Comparison of ENCODE assay signal across 14 cellular contexts in genomic region chr1:211282023-211282373, GRCh38. TPM values are rescaled to one million over a fixed set of nuclear protein-coding genes. Genes with fewer than 3 reads are reported as not detected.
DNase-seq lines count a peak whose midpoint lies in the region; ATAC-seq and TF ChIP-seq lines count a peak whose summit lies in the region.
"Had no signal": no experiment of that assay in that cellular context is flagged by ENCODE, and none has a peak within 500 bp of the region (broad histone marks: within the 10 kb centered on the region; RNA-seq: fewer than 3 reads in every experiment).

No MANE protein-coding gene starts in this region.

- H3K4me3 ChIP-seq in smooth muscle cell = no peak overlapping the region
- H3K4me3 ChIP-seq: A549, GM12878, GM23338 had no signal

- H3K27ac Mint-ChIP-seq in activated naive CD8-positive, alpha-beta T cell treated with anti-CD3 and anti-CD28 coated beads, Interleukin-2, amount 50 U/mL, for 24 hours = no peak overlapping the region
- H3K27ac Mint-ChIP-seq in activated naive CD8-positive, alpha-beta T cell treated with anti-CD3 and anti-CD28 coated beads for 36 hours = no peak overlapping the region
- no peak overlapping the region for H3K27ac Mint-ChIP-seq in activated T-helper 17 cell treated with anti-CD3 and anti-CD28 coated beads, Interleukin-2, amount 50 U/mL, for 72 hours
- H3K27ac Mint-ChIP-seq: GM23338 had no signal

- H3K27me3 Mint-ChIP-seq in activated naive CD8-positive, alpha-beta T cell treated with anti-CD3 and anti-CD28 coated beads, Interleukin-2, amount 50 U/mL, for 24 hours = no peaks in the 10 kb centered on the region
- no peaks in the 10 kb centered on the region for H3K27me3 Mint-ChIP-seq in activated naive CD8-positive, alpha-beta T cell treated with anti-CD3 and anti-CD28 coated beads for 36 hours
- no peaks in the 10 kb centered on the region for H3K27me3 Mint-ChIP-seq in activated T-helper 17 cell treated with anti-CD3 and anti-CD28 coated beads, Interleukin-2, amount 50 U/mL, for 72 hours
- H3K27me3 Mint-ChIP-seq: CD4-positive, alpha-beta memory T cell had no signal

- peak; percentile 17 for ATAC-seq in activated naive CD8-positive, alpha-beta T cell treated with anti-CD3 and anti-CD28 coated beads, Interleukin-2, amount 50 U/mL, for 24 hours
- ATAC-seq in activated T-helper 17 cell treated with anti-CD3 and anti-CD28 coated beads, Interleukin-2, amount 50 U/mL, for 72 hours (replicated peaks) = peak; percentile 21
- no peak for ATAC-seq in HG03175 (IDR thresholded peaks at IDR 0.05; ENCODE audit: unreplicated experiment)
- ATAC-seq in GM19467 (IDR thresholded peaks at IDR 0.05; ENCODE audit: unreplicated experiment) = no peak
- ATAC-seq: GM12878, GM23338 had no signal

- H3K4me1 ChIP-seq in smooth muscle cell (ENCODE audit: low read depth) = peaks cover 4% of the 10 kb centered on the region
- H3K4me1 ChIP-seq: BE2C had no signal

- H4K20me1 ChIP-seq in smooth muscle cell (ENCODE audit: low read depth) = peaks cover 31% of the 10 kb centered on the region

- no peak overlapping the region for H3K9ac ChIP-seq in smooth muscle cell (ENCODE audit: low read depth)

- peaks cover 4% of the 10 kb centered on the region for H3F3A ChIP-seq in smooth muscle cell (ENCODE audit: low read depth)

- no peak for TF ChIP-seq CTCF in smooth muscle cell (IDR thresholded peaks at IDR 0.05; ENCODE audit: borderline replicate concordance, insufficient read depth, poor library complexity, severe bottlenecking)

- peaks cover 10% of the 10 kb centered on the region for H3K36me3 ChIP-seq in smooth muscle cell (ENCODE audit: low read depth)

- no peaks in the 10 kb centered on the region for H3K9me3 Mint-ChIP-seq in activated naive CD8-positive, alpha-beta T cell treated with anti-CD3 and anti-CD28 coated beads, Interleukin-2, amount 50 U/mL, for 24 hours
- no peaks in the 10 kb centered on the region for H3K9me3 Mint-ChIP-seq in activated naive CD8-positive, alpha-beta T cell treated with anti-CD3 and anti-CD28 coated beads for 36 hours
- H3K9me3 Mint-ChIP-seq in activated T-helper 17 cell treated with anti-CD3 and anti-CD28 coated beads, Interleukin-2, amount 50 U/mL, for 72 hours = no peaks in the 10 kb centered on the region
- H3K9me3 Mint-ChIP-seq: CD4-positive, alpha-beta memory T cell; GM23338 had no signal

- DNase-seq in activated naive CD8-positive, alpha-beta T cell treated with anti-CD3 and anti-CD28 coated beads, Interleukin-2, amount 50 U/mL, for 24 hours = no peak
- DNase-seq in activated naive CD8-positive, alpha-beta T cell treated with anti-CD3 and anti-CD28 coated beads for 36 hours = no peak
- DNase-seq in smooth muscle cell (lab: John Stamatoyannopoulos, UW; ENCODE audit: unreplicated experiment) (no peak), NOMO-1 treated with dmso at 0.1 percent for 144 hours (lab: John Stamatoyannopoulos, UW; ENCODE audit: unreplicated experiment) (no peak)
- DNase-seq: BE2C; CD4-positive, alpha-beta memory T cell; DMS79 had no signal

- H3K27ac ChIP-seq in smooth muscle cell (ENCODE audit: low read depth) = peak overlapping the region; percentile 54
- H3K27ac ChIP-seq: C4-2B had no signal

- no peak overlapping the region for H3K4me2 ChIP-seq in smooth muscle cell
- H3K4me2 ChIP-seq: GM23338 had no signal

- no peaks in the 10 kb centered on the region for H3K27me3 ChIP-seq in smooth muscle cell (ENCODE audit: low read depth)
- H3K27me3 ChIP-seq: BE2C had no signal

- H3K4me3 Mint-ChIP-seq in activated naive CD8-positive, alpha-beta T cell treated with anti-CD3 and anti-CD28 coated beads, Interleukin-2, amount 50 U/mL, for 24 hours = no peak overlapping the region
- no peak overlapping the region for H3K4me3 Mint-ChIP-seq in activated naive CD8-positive, alpha-beta T cell treated with anti-CD3 and anti-CD28 coated beads for 36 hours
- H3K4me3 Mint-ChIP-seq in activated T-helper 17 cell treated with anti-CD3 and anti-CD28 coated beads, Interleukin-2, amount 50 U/mL, for 72 hours = no peak overlapping the region
- H3K4me3 Mint-ChIP-seq: CD4-positive, alpha-beta memory T cell; GM23338 had no signal

- no peak overlapping the region for H2AFZ ChIP-seq in smooth muscle cell (ENCODE audit: low read depth)
- H2AFZ ChIP-seq: GM23338 had no signal

- H3K79me2 ChIP-seq in smooth muscle cell (ENCODE audit: low read depth) = peaks cover 5% of the 10 kb centered on the region

- peaks cover 13% of the 10 kb centered on the region for H3K36me3 Mint-ChIP-seq in activated naive CD8-positive, alpha-beta T cell treated with anti-CD3 and anti-CD28 coated beads, Interleukin-2, amount 50 U/mL, for 24 hours (ENCODE audit: low read depth)
- peaks cover 13% of the 10 kb centered on the region for H3K36me3 Mint-ChIP-seq in activated naive CD8-positive, alpha-beta T cell treated with anti-CD3 and anti-CD28 coated beads for 36 hours
- peaks cover 55% of the 10 kb centered on the region for H3K36me3 Mint-ChIP-seq in activated T-helper 17 cell treated with anti-CD3 and anti-CD28 coated beads, Interleukin-2, amount 50 U/mL, for 72 hours (ENCODE audit: low read depth)

- H3K4me1 Mint-ChIP-seq in activated naive CD8-positive, alpha-beta T cell treated with anti-CD3 and anti-CD28 coated beads, Interleukin-2, amount 50 U/mL, for 24 hours = peaks cover 7% of the 10 kb centered on the region
- H3K4me1 Mint-ChIP-seq in activated naive CD8-positive, alpha-beta T cell treated with anti-CD3 and anti-CD28 coated beads for 36 hours = peaks cover 4% of the 10 kb centered on the region
- no peaks in the 10 kb centered on the region for H3K4me1 Mint-ChIP-seq in activated T-helper 17 cell treated with anti-CD3 and anti-CD28 coated beads, Interleukin-2, amount 50 U/mL, for 72 hours
- H3K4me1 Mint-ChIP-seq: GM23338 had no signal

- H3K9me3 ChIP-seq in smooth muscle cell (replicated peaks; ENCODE audit: low read depth) = no peaks in the 10 kb centered on the region
- H3K9me3 ChIP-seq: A549, BE2C had no signal

RNA-seq across cellular contexts. Expression of gene RCOR3, which starts 22.8 kb away (rescaled TPM):
- 10 to 100 TPM; 31.8 to 33.7 TPM for total RNA-seq in activated naive CD8-positive, alpha-beta T cell treated with anti-CD3 and anti-CD28 coated beads for 36 hours
- 10 to 100 TPM; 33.6 to 52.1 TPM for total RNA-seq in activated T-helper 17 cell treated with anti-CD3 and anti-CD28 coated beads, Interleukin-2, amount 50 U/mL, for 72 hours
- 27.7 and 32.5 TPM in 2 replicates for total RNA-seq in smooth muscle cell
- polyA plus RNA-seq in smooth muscle cell = 22.0 and 22.5 TPM in 2 replicates

RNA-seq across cellular contexts. Expression of gene TRAF5, which starts 44.6 kb away (rescaled TPM):
- 10 to 100 TPM; 23.7 to 24.4 TPM for total RNA-seq in activated naive CD8-positive, alpha-beta T cell treated with anti-CD3 and anti-CD28 coated beads for 36 hours
- 10 to 100 TPM; 50.7 to 54.8 TPM for total RNA-seq in activated T-helper 17 cell treated with anti-CD3 and anti-CD28 coated beads, Interleukin-2, amount 50 U/mL, for 72 hours
- total RNA-seq in smooth muscle cell = 15.0 and 18.7 TPM in 2 replicates
- 6.1 and 10.2 TPM in 2 replicates for polyA plus RNA-seq in smooth muscle cell

Comparison
In these comparisons a context has a peak if more than half of its experiments do, and no peak if none do; other contexts are left out.
1. ATAC-seq: peak in activated naive CD8-positive, alpha-beta T cell treated with anti-CD3 and anti-CD28 coated beads, Interleukin-2, amount 50 U/mL, for 24 hours (single experiment) and activated T-helper 17 cell treated with anti-CD3 and anti-CD28 coated beads, Interleukin-2, amount 50 U/mL, for 72 hours (single experiment); none in HG03175 (single experiment) and GM19467 (single experiment).